24 cellular contexts compared by ENCODE assay signal in genomic region chr6:38105066-38105465, GRCh38.
DNase-seq lines count a peak whose midpoint lies in the region; FAIRE-seq and TF ChIP-seq lines count a peak whose summit lies in the region.
"Had no signal": no experiment of that assay in that cellular context is flagged by ENCODE, and none has a peak within 500 bp of the region (broad histone marks: within the 10 kb centered on the region; RNA-seq: fewer than 3 reads in every experiment).

No MANE protein-coding gene starts in this region.

- H3K27me3 Mint-ChIP-seq in MCF 10A (ENCODE audit: insufficient read depth, unreplicated experiment): no peaks in the 10 kb centered on the region
- H3K27me3 Mint-ChIP-seq in nephron progenitor cell (ENCODE audit: low read depth, poor library complexity): no peaks in the 10 kb centered on the region
- H3K27me3 Mint-ChIP-seq: CD4-positive, alpha-beta memory T cell; CD4-positive, CD25-positive, alpha-beta regulatory T cell; CD8-positive, alpha-beta memory T cell had no signal

- peaks cover 8% of the 10 kb centered on the region for H3K4me1 ChIP-seq in mammary epithelial cell (ENCODE audit: insufficient read depth, low read length)
- H3K4me1 ChIP-seq: BLaER1 had no signal

- no peak overlapping the region for H3K4me2 ChIP-seq in mammary epithelial cell (ENCODE audit: insufficient read depth, low read depth, low read length)
- H3K4me2 ChIP-seq: BLaER1 had no signal

- WGBS in mammary epithelial cell (ENCODE audit: low coverage, missing lambda C conversion rate): 83% methylated on average over 3 of the region's 3 CpGs

- intact Hi-C loops in MCF 10A (cut with micrococcal nuclease): no loop called here
- intact Hi-C loops in mammary epithelial cell (cut with micrococcal nuclease): no loop called here

- CTCF ChIA-PET in MCF 10A (lab: Yijun Ruan, JAX) (interaction anchor here (0.6 kb wide), 1 partner anchor 273 kb away, joined by 4 read pairs; no protein-coding TSS in a partner anchor), mammary epithelial cell (lab: Charles Lee; ENCODE audit: low non-redundant PET) (no interaction called here), HEK293T (lab: Yijun Ruan, JAX) (no interaction called here)

- DNase-seq in MCF 10A (ENCODE audit: unreplicated experiment) (no peak), mammary epithelial cell (no peak), bronchial epithelial cell (ENCODE audit: low read depth) (peak; percentile 73), nephron progenitor cell (no peak), HEK293T (ENCODE audit: extremely low spot score) (no peak), DMS153 treated with DMSO at 0.1 percent for 48 hours (lab: John Stamatoyannopoulos, UW; ENCODE audit: unreplicated experiment) (no peak)
- no peak for DNase-seq in activated CD4-positive, alpha-beta T cell treated with anti-CD3 and anti-CD28 coated beads, Interleukin-2, amount 50 U/mL, for 48 hours
- DNase-seq: 8988T; ACHN; BE2C; C1 segment of cervical spinal cord; CD4-positive, alpha-beta memory T cell; CD4-positive, CD25-positive, alpha-beta regulatory T cell; CD8-positive, alpha-beta memory T cell; COR-L47; DMS 273 treated with DMSO at 0.1 percent for 48 hours; DMS153; DMS79 treated with DMSO at 0.1 percent for 48 hours; GF-D8 had no signal

- no peak for TF ChIP-seq CTCF in MCF 10A (IDR thresholded peaks at IDR 0.05; ENCODE audit: unreplicated experiment)
- TF ChIP-seq CTCF in mammary epithelial cell (conservative IDR thresholded peaks at IDR 0.05 in 1 of 2, IDR thresholded peaks at IDR 0.05 in 1 of 2; ENCODE audit: extremely low read depth in 1 of 2, insufficient read depth in 1 of 2, low read depth in 1 of 2, low read length in 2 of 2): no peak
- no peak for TF ChIP-seq CTCF in bronchial epithelial cell (IDR thresholded peaks at IDR 0.05; ENCODE audit: insufficient read depth, low read length, severe bottlenecking)
- TF ChIP-seq CTCF in nephron progenitor cell (IDR thresholded peaks at IDR 0.05): no peak

- no peak for FAIRE-seq in bronchial epithelial cell (lab: Jason Lieb, UNC)
- FAIRE-seq: A204.1, G401.6, GM19239 had no signal

- BruUV-seq in MCF 10A (replicated peaks; lab: Mats Ljungman, UMichigan): no TSS peak
- BruUV-seq in mammary epithelial cell (replicated peaks; lab: Mats Ljungman, UMichigan): no TSS peak

- no peak overlapping the region for H3K9ac ChIP-seq in mammary epithelial cell (ENCODE audit: insufficient read depth, low read length)
- H3K9ac ChIP-seq: BLaER1 had no signal

- H3K36me3 ChIP-seq in mammary epithelial cell (ENCODE audit: insufficient read depth, low read length) (peaks cover 2% of the 10 kb centered on the region), bronchial epithelial cell (ENCODE audit: control insufficient read depth, insufficient read depth, low read length) (no peaks in the 10 kb centered on the region)

- H3K4me1 Mint-ChIP-seq in MCF 10A (ENCODE audit: insufficient read depth, unreplicated experiment) (no peaks in the 10 kb centered on the region), nephron progenitor cell (peaks cover 8% of the 10 kb centered on the region)
- H3K4me1 Mint-ChIP-seq: CD14-positive monocyte had no signal

- H3K27ac Mint-ChIP-seq in MCF 10A (ENCODE audit: low read depth, unreplicated experiment): peak overlapping the region; percentile 13
- peak overlapping the region; percentile 23 for H3K27ac Mint-ChIP-seq in nephron progenitor cell
- H3K27ac Mint-ChIP-seq: CD14-positive monocyte; CD4-positive, CD25-positive, alpha-beta regulatory T cell had no signal

- H3K9me3 Mint-ChIP-seq in MCF 10A (ENCODE audit: unreplicated experiment) (no peaks in the 10 kb centered on the region), nephron progenitor cell (no peaks in the 10 kb centered on the region)
- H3K9me3 Mint-ChIP-seq: CD4-positive, alpha-beta memory T cell; CD8-positive, alpha-beta memory T cell had no signal

- dilution Hi-C loops in mammary epithelial cell (cut with HindIII; ENCODE audit: low sequenced_read_pairs): no loop called here

- H3K27ac ChIP-seq in mammary epithelial cell (ENCODE audit: insufficient read depth, low read depth, low read length): no peak overlapping the region
- H3K27ac ChIP-seq: BLaER1 had no signal

- H3K9me3 ChIP-seq in mammary epithelial cell (replicated peaks; ENCODE audit: insufficient read depth, low read length): no peaks in the 10 kb centered on the region
- H3K9me3 ChIP-seq: BE2C, BLaER1 had no signal

- no peaks in the 10 kb centered on the region for H3K27me3 ChIP-seq in mammary epithelial cell (ENCODE audit: insufficient read depth, low read length)
- H3K27me3 ChIP-seq in bronchial epithelial cell (ENCODE audit: control insufficient read depth, insufficient read depth, low read length): no peaks in the 10 kb centered on the region
- H3K27me3 ChIP-seq: BE2C, BLaER1 had no signal

- H3K36me3 Mint-ChIP-seq in MCF 10A (ENCODE audit: insufficient read depth, unreplicated experiment): peaks cover 11% of the 10 kb centered on the region
- H3K36me3 Mint-ChIP-seq in nephron progenitor cell (ENCODE audit: low read depth): peaks cover 27% of the 10 kb centered on the region

- no peak overlapping the region for H2AFZ ChIP-seq in mammary epithelial cell (ENCODE audit: low read depth, low read length)

- H3K4me3 Mint-ChIP-seq in MCF 10A (ENCODE audit: unreplicated experiment): no peak overlapping the region
- H3K4me3 Mint-ChIP-seq in nephron progenitor cell: no peak overlapping the region
- H3K4me3 Mint-ChIP-seq: CD14-positive monocyte; CD4-positive, alpha-beta memory T cell; CD4-positive, CD25-positive, alpha-beta regulatory T cell; CD8-positive, alpha-beta memory T cell had no signal

- in situ Hi-C loops in mammary epithelial cell (cut with MboI; ENCODE audit: low sequenced_read_pairs in 2 of 2): no loop called here

- no peak overlapping the region for H3K4me3 ChIP-seq in mammary epithelial cell (replicated peaks in 1 of 3; ENCODE audit: insufficient read depth in 1 of 3, low read depth in 2 of 3, low read length in 3 of 3)
- H3K4me3 ChIP-seq in bronchial epithelial cell (ENCODE audit: low read depth, low read length): no peak overlapping the region
- H3K4me3 ChIP-seq: BLaER1 had no signal

- H4K20me1 ChIP-seq in mammary epithelial cell (ENCODE audit: insufficient read depth, low read length): no peaks in the 10 kb centered on the region

- H3K79me2 ChIP-seq in mammary epithelial cell (ENCODE audit: insufficient read depth, low read length): peaks cover 17% of the 10 kb centered on the region

- POLR2A ChIA-PET in MCF 10A (lab: Yijun Ruan, JAX) (interaction anchor here (0.6 kb wide), 1 partner anchor 496 kb away, joined by 3 read pairs; no protein-coding TSS in a partner anchor), HEK293T (lab: Yijun Ruan, JAX) (no interaction called here)

TF ChIP-seq in HEK293T, 16 proteins besides CTCF, POLR2A, EP300 and RAD21:
- no peak for TF ChIP-seq NFRKB (IDR thresholded peaks at IDR 0.05)
- TF ChIP-seq ARNT (IDR thresholded peaks at IDR 0.05): no peak
- TF ChIP-seq L3MBTL2 (conservative IDR thresholded peaks at IDR 0.05): no peak
- TF ChIP-seq HDGF (IDR thresholded peaks at IDR 0.05; ENCODE audit: borderline replicate concordance): no peak
- TF ChIP-seq CTBP1 (IDR thresholded peaks at IDR 0.05; ENCODE audit: borderline replicate concordance): no peak
